ENCODE assay signal across 8 cellular contexts in genomic region chr3:172591876-172592771, GRCh38.
DNase-seq lines count a peak whose midpoint lies in the region; ATAC-seq and TF ChIP-seq lines count a peak whose summit lies in the region.

No MANE protein-coding gene starts in this region.

- no peaks in the 10 kb centered on the region for H3K36me3 ChIP-seq in testis (ENCODE audit: low read depth, missing control alignments)

- H3K27me3 ChIP-seq in testis = no peaks in the 10 kb centered on the region

- peak; percentile 61 to 68 for DNase-seq in AML-193 (lab: John Stamatoyannopoulos, UW)
- peak; percentile 57 to 78 (median 66) for DNase-seq in activated CD8-positive, alpha-beta memory T cell treated with anti-CD3 and anti-CD28 coated beads for 48 hours (ENCODE audit: low read depth in 2 of 3, low spot score in 2 of 3)
- peak; percentile 56 for DNase-seq in renal cortical epithelial cell (ENCODE audit: low read depth)
- no peak for DNase-seq in cerebellar nuclear complex (lab: John Stamatoyannopoulos, UW)
- DNase-seq in testis = no peak
- no peak for DNase-seq in NOMO-1 (lab: John Stamatoyannopoulos, UW; ENCODE audit: unreplicated experiment in 2 of 2)

- H3K27ac ChIP-seq in testis = no peak overlapping the region

- H3K9me3 ChIP-seq in testis = no peaks in the 10 kb centered on the region

- H3K4me3 ChIP-seq in testis = no peak overlapping the region

- ATAC-seq in GM19468 (IDR thresholded peaks at IDR 0.05; ENCODE audit: extremely low read depth, unreplicated experiment) (peak; percentile 83), HG03571 (IDR thresholded peaks at IDR 0.05; ENCODE audit: unreplicated experiment) (peak; percentile 88)

- no peak for TF ChIP-seq POLR2A in testis (IDR thresholded peaks at IDR 0.05)

- no peak for TF ChIP-seq CTCF in testis (IDR thresholded peaks at IDR 0.05)

- intact Hi-C loops in testis (cut with DNase I; ENCODE audit: low total_unique reads) = loop anchor here (10.0 kb wide), 1 partner anchor 97 kb away; no protein-coding TSS in a partner anchor

- peaks cover 11% of the 10 kb centered on the region for H3K4me1 ChIP-seq in testis

- WGBS in testis, 2 donors = 88 to 96% methylated on average over 11 of the region's 11 CpGs

Comparison
In these comparisons a context has a peak if more than half of its experiments do, and no peak if none do; other contexts are left out.
1. DNase-seq: peak in AML-193 (2 of 2), activated CD8-positive, alpha-beta memory T cell treated with anti-CD3 and anti-CD28 coated beads for 48 hours (3 of 3) and renal cortical epithelial cell (single experiment); none in cerebellar nuclear complex (0 of 2), testis (single experiment) and NOMO-1 (0 of 2).